8 cellular contexts compared by ENCODE assay signal in the genomic region with DNA sequence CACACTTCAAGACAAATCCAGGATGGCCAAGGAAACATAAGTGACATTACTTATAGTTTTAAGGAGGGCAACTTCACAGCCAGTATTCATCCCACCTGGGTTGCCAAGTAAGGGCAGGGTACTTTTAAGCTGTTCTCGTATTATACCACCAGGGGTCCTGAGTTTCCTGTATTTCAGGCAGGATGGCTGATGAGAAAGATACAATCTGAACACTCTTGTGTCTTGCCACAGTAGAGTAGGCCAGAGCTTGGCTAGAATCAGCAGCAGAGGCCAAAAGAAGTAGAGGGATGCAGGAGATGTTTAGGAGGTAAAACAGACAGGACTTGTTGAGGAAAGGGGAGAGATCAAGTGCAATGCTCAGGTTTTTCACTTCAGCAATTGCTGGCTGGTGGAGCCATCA. TPM values are rescaled to one million over a fixed set of nuclear protein-coding genes. Genes with fewer than 3 reads are reported as not detected.
DNase-seq lines count a peak whose midpoint lies in the region; ATAC-seq and TF ChIP-seq lines count a peak whose summit lies in the region.
"Not testable (repeated sequence)": the region's sequence is repeated elsewhere in the genome, so short reads cannot be mapped to it uniquely, and the experiment has no call there.

No MANE protein-coding gene starts in this region.

- H3K36me3 Mint-ChIP-seq in T-helper 2 cell treated with Interferon-gamma antibody and Interleukin-4, amounts not matched to agents 5 μg/mL and 100 μg/mL, for 36 hours (ENCODE audit: low read depth); glutamatergic neuron (ENCODE audit: unreplicated experiment): not testable (repeated sequence)

- TF ChIP-seq CTCF in GM12874 (IDR thresholded peaks at IDR 0.05; ENCODE audit: insufficient read depth, low read depth, low read length) (peak; percentile 36; the same call in 1 of the 2 replicates), astrocyte of the cerebellum (IDR thresholded peaks at IDR 0.05; ENCODE audit: low read depth, low read length, missing control alignments) (peak; percentile 47), glutamatergic neuron (IDR thresholded peaks at IDR 0.05; ENCODE audit: partially characterized antibody, unreplicated experiment) (peak; percentile 66)

- H3K4me3 Mint-ChIP-seq in T-helper 2 cell treated with Interferon-gamma antibody and Interleukin-4, amounts not matched to agents 5 μg/mL and 100 μg/mL, for 36 hours; glutamatergic neuron (ENCODE audit: unreplicated experiment): not testable (repeated sequence)

- not testable (repeated sequence) for H3K4me3 ChIP-seq in astrocyte of the cerebellum (ENCODE audit: low read depth, low read length)

- H3K9me3 Mint-ChIP-seq in T-helper 2 cell treated with Interferon-gamma antibody and Interleukin-4, amounts not matched to agents 5 μg/mL and 100 μg/mL, for 36 hours; glutamatergic neuron (ENCODE audit: unreplicated experiment): not testable (repeated sequence)

- not testable (repeated sequence) for H3K27me3 Mint-ChIP-seq in T-helper 2 cell treated with Interferon-gamma antibody and Interleukin-4, amounts not matched to agents 5 μg/mL and 100 μg/mL, for 36 hours (ENCODE audit: low read depth); glutamatergic neuron (ENCODE audit: unreplicated experiment)

- H3K27ac Mint-ChIP-seq in T-helper 2 cell treated with Interferon-gamma antibody and Interleukin-4, amounts not matched to agents 5 μg/mL and 100 μg/mL, for 36 hours; glutamatergic neuron (ENCODE audit: unreplicated experiment): not testable (repeated sequence)

- not testable (repeated sequence) for H3K4me1 Mint-ChIP-seq in T-helper 2 cell treated with Interferon-gamma antibody and Interleukin-4, amounts not matched to agents 5 μg/mL and 100 μg/mL, for 36 hours (ENCODE audit: low read depth); glutamatergic neuron (ENCODE audit: low read depth, unreplicated experiment)

- peak; percentile 51 for ATAC-seq in HG03342 (IDR thresholded peaks at IDR 0.05; ENCODE audit: unreplicated experiment)

- DNase-seq in AG08395 (ENCODE audit: low spot score) (peak; percentile 1), NCI-H2227 (lab: John Stamatoyannopoulos, UW; ENCODE audit: unreplicated experiment) (peak; percentile 24), astrocyte of the cerebellum (ENCODE audit: low read depth) (peak; percentile 27), non-pigmented ciliary epithelial cell (ENCODE audit: low read depth) (peak; percentile 5)
- DNase-seq in T-helper 2 cell treated with Interferon-gamma antibody and Interleukin-4, amounts not matched to agents 5 μg/mL and 100 μg/mL, for 36 hours (ENCODE audit: low spot score) = peak; percentile 26
- DNase-seq in glutamatergic neuron = not testable (repeated sequence)

- in situ Hi-C loops in astrocyte of the cerebellum (cut with HindIII; ENCODE audit: low sequenced_read_pairs) = not testable (repeated sequence)

RNA-seq across cellular contexts. Expression of gene SIMC1, which starts 3.1 kb away (rescaled TPM):
- 35.2 TPM for total RNA-seq in glutamatergic neuron (ENCODE audit: unreplicated experiment)
